15 cellular contexts compared by ENCODE assay signal in genomic region chr12:3912863-3913262, GRCh38.
"Had no signal": no experiment of that assay in that cellular context is flagged by ENCODE, and none has a peak within 500 bp of the region (broad histone marks: within the 10 kb centered on the region; RNA-seq: fewer than 3 reads in every experiment).

No MANE protein-coding gene starts in this region.

- H3K4me1 ChIP-seq: pancreas, tibial artery had no signal

- DNase-seq: activated B cell treated with CpG ODN at 0.5 μM for 24 hours; activated gamma-delta T cell treated with Interleukin-2 at 50 U/mL for 16 hours; anterior cingulate cortex; heart right ventricle; islet precursor cell; left cardiac atrium; midbrain; nephron progenitor cell; pancreas; right cardiac atrium; stimulated activated naive CD8-positive, alpha-beta T cell treated with anti-CD3 and anti-CD28 coated beads, Interleukin-15, amount 100 ng/mL, for 72 hours; T1000; tibial artery had no signal

- H3K4me3 ChIP-seq: heart right ventricle, pancreas, tibial artery had no signal

- H3K36me3 ChIP-seq: heart right ventricle, pancreas, tibial artery had no signal

- H3K27me3 ChIP-seq: pancreas had no signal

- H3K27ac Mint-ChIP-seq: activated B cell treated with CpG ODN at 0.5 μM for 24 hours; nephron progenitor cell; stimulated activated effector memory CD8-positive, alpha-beta T cell treated with anti-CD3 and anti-CD28 coated beads, Interleukin-12 subunit alpha, Interleukin-12 subunit beta, amount 100 ng/mL, for 72 hours; stimulated activated naive CD8-positive, alpha-beta T cell treated with anti-CD3 and anti-CD28 coated beads, Interleukin-15, amount 100 ng/mL, for 72 hours had no signal

- H3K4me1 Mint-ChIP-seq: activated B cell treated with CpG ODN at 0.5 μM for 24 hours, brain had no signal

- H3K27ac ChIP-seq: heart right ventricle, pancreas, tibial artery had no signal

- ATAC-seq: heart right ventricle, left cardiac atrium, pancreas, right cardiac atrium had no signal

- H3K9me3 ChIP-seq: pancreas, tibial artery had no signal

- H3K27me3 Mint-ChIP-seq: stimulated activated naive CD8-positive, alpha-beta T cell treated with anti-CD3 and anti-CD28 coated beads, Interleukin-15, amount 100 ng/mL, for 72 hours had no signal

- H3K36me3 Mint-ChIP-seq: stimulated activated effector memory CD8-positive, alpha-beta T cell treated with anti-CD3 and anti-CD28 coated beads, Interleukin-12 subunit alpha, Interleukin-12 subunit beta, amount 100 ng/mL, for 72 hours had no signal

- H3K4me3 Mint-ChIP-seq: activated B cell treated with CpG ODN at 0.5 μM for 24 hours; brain; nephron progenitor cell; stimulated activated effector memory CD8-positive, alpha-beta T cell treated with anti-CD3 and anti-CD28 coated beads, Interleukin-12 subunit alpha, Interleukin-12 subunit beta, amount 100 ng/mL, for 72 hours; stimulated activated naive CD8-positive, alpha-beta T cell treated with anti-CD3 and anti-CD28 coated beads, Interleukin-15, amount 100 ng/mL, for 72 hours had no signal
